1 cellular context compared by ENCODE assay signal in the genomic region with DNA sequence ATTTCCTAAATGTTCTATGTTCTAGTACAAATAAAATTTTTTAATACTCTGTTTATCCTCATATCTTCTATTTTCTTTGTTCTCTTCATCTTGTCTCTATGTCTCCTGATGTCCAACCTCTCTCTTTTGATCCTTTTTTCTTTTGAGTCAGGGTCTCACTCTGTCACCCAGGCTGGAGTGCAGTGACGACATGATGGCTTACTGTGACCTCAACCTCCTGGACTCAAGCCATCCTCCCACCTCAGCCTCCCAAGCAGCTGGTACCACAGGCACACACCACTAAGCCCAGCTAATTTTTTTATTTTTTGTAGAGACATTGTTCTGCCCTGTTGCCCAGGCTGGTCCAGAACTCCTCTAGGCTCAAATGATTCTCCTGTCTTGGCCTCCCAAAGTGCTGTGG.
TF ChIP-seq lines count a peak whose summit lies in the region.

No MANE protein-coding gene starts in this region.

TF ChIP-seq in GM23338, 12 proteins besides CTCF, POLR2A, EP300 and RAD21:
- TF ChIP-seq, protein P1, sequence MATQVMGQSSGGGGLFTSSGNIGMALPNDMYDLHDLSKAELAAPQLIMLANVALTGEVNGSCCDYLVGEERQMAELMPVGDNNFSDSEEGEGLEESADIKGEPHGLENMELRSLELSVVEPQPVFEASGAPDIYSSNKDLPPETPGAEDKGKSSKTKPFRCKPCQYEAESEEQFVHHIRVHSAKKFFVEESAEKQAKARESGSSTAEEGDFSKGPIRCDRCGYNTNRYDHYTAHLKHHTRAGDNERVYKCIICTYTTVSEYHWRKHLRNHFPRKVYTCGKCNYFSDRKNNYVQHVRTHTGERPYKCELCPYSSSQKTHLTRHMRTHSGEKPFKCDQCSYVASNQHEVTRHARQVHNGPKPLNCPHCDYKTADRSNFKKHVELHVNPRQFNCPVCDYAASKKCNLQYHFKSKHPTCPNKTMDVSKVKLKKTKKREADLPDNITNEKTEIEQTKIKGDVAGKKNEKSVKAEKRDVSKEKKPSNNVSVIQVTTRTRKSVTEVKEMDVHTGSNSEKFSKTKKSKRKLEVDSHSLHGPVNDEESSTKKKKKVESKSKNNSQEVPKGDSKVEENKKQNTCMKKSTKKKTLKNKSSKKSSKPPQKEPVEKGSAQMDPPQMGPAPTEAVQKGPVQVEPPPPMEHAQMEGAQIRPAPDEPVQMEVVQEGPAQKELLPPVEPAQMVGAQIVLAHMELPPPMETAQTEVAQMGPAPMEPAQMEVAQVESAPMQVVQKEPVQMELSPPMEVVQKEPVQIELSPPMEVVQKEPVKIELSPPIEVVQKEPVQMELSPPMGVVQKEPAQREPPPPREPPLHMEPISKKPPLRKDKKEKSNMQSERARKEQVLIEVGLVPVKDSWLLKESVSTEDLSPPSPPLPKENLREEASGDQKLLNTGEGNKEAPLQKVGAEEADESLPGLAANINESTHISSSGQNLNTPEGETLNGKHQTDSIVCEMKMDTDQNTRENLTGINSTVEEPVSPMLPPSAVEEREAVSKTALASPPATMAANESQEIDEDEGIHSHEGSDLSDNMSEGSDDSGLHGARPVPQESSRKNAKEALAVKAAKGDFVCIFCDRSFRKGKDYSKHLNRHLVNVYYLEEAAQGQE (IDR thresholded peaks at IDR 0.05; ENCODE audit: unreplicated experiment) = no peak
- no peak for TF ChIP-seq ZNF114 (CRISPR knock-in tag; IDR thresholded peaks at IDR 0.05)
- TF ChIP-seq, protein P2, sequence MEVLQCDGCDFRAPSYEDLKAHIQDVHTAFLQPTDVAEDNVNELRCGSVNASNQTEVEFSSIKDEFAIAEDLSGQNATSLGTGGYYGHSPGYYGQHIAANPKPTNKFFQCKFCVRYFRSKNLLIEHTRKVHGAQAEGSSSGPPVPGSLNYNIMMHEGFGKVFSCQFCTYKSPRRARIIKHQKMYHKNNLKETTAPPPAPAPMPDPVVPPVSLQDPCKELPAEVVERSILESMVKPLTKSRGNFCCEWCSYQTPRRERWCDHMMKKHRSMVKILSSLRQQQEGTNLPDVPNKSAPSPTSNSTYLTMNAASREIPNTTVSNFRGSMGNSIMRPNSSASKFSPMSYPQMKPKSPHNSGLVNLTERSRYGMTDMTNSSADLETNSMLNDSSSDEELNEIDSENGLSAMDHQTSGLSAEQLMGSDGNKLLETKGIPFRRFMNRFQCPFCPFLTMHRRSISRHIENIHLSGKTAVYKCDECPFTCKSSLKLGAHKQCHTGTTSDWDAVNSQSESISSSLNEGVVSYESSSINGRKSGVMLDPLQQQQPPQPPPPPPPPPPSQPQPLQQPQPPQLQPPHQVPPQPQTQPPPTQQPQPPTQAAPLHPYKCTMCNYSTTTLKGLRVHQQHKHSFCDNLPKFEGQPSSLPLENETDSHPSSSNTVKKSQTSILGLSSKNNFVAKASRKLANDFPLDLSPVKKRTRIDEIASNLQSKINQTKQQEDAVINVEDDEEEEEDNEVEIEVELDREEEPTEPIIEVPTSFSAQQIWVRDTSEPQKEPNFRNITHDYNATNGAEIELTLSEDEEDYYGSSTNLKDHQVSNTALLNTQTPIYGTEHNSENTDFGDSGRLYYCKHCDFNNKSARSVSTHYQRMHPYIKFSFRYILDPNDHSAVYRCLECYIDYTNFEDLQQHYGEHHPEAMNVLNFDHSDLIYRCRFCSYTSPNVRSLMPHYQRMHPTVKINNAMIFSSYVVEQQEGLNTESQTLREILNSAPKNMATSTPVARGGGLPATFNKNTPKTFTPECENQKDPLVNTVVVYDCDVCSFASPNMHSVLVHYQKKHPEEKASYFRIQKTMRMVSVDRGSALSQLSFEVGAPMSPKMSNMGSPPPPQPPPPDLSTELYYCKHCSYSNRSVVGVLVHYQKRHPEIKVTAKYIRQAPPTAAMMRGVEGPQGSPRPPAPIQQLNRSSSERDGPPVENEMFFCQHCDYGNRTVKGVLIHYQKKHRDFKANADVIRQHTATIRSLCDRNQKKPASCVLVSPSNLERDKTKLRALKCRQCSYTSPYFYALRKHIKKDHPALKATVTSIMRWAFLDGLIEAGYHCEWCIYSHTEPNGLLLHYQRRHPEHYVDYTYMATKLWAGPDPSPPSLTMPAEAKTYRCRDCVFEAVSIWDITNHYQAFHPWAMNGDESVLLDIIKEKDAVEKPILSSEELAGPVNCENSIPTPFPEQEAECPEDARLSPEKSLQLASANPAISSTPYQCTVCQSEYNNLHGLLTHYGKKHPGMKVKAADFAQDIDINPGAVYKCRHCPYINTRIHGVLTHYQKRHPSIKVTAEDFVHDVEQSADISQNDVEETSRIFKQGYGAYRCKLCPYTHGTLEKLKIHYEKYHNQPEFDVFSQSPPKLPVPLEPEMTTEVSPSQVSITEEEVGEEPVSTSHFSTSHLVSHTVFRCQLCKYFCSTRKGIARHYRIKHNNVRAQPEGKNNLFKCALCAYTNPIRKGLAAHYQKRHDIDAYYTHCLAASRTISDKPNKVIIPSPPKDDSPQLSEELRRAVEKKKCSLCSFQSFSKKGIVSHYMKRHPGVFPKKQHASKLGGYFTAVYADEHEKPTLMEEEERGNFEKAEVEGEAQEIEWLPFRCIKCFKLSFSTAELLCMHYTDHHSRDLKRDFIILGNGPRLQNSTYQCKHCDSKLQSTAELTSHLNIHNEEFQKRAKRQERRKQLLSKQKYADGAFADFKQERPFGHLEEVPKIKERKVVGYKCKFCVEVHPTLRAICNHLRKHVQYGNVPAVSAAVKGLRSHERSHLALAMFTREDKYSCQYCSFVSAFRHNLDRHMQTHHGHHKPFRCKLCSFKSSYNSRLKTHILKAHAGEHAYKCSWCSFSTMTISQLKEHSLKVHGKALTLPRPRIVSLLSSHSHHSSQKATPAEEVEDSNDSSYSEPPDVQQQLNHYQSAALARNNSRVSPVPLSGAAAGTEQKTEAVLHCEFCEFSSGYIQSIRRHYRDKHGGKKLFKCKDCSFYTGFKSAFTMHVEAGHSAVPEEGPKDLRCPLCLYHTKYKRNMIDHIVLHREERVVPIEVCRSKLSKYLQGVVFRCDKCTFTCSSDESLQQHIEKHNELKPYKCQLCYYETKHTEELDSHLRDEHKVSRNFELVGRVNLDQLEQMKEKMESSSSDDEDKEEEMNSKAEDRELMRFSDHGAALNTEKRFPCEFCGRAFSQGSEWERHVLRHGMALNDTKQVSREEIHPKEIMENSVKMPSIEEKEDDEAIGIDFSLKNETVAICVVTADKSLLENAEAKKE (CRISPR knock-in tag; IDR thresholded peaks at IDR 0.05) = no peak
- TF ChIP-seq JUNB (IDR thresholded peaks at IDR 0.05; ENCODE audit: unreplicated experiment) = no peak
- TF ChIP-seq, protein P3, sequence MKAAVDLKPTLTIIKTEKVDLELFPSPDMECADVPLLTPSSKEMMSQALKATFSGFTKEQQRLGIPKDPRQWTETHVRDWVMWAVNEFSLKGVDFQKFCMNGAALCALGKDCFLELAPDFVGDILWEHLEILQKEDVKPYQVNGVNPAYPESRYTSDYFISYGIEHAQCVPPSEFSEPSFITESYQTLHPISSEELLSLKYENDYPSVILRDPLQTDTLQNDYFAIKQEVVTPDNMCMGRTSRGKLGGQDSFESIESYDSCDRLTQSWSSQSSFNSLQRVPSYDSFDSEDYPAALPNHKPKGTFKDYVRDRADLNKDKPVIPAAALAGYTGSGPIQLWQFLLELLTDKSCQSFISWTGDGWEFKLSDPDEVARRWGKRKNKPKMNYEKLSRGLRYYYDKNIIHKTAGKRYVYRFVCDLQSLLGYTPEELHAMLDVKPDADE (IDR thresholded peaks at IDR 0.05) = no peak
- no peak for TF ChIP-seq ZNF331 (CRISPR knock-in tag; IDR thresholded peaks at IDR 0.05; ENCODE audit: low read depth)
- no peak for TF ChIP-seq STAT1 (IDR thresholded peaks at IDR 0.05; ENCODE audit: unreplicated experiment)
- no peak for TF ChIP-seq CREB1 (CRISPR knock-in tag; IDR thresholded peaks at IDR 0.05; ENCODE audit: low read depth)
- TF ChIP-seq EZH2phosphoT487 (IDR thresholded peaks at IDR 0.05; ENCODE audit: unreplicated experiment) = no peak
- TF ChIP-seq NANOG (IDR thresholded peaks at IDR 0.05; ENCODE audit: borderline replicate concordance) = no peak
- TF ChIP-seq POLR2AphosphoS5 (IDR thresholded peaks at IDR 0.05; ENCODE audit: low read depth) = no peak
TF ChIP-seq in GM23338: peak in this region for 0.
